Comparison of ENCODE assay signal across 9 cellular contexts in the genomic region with DNA sequence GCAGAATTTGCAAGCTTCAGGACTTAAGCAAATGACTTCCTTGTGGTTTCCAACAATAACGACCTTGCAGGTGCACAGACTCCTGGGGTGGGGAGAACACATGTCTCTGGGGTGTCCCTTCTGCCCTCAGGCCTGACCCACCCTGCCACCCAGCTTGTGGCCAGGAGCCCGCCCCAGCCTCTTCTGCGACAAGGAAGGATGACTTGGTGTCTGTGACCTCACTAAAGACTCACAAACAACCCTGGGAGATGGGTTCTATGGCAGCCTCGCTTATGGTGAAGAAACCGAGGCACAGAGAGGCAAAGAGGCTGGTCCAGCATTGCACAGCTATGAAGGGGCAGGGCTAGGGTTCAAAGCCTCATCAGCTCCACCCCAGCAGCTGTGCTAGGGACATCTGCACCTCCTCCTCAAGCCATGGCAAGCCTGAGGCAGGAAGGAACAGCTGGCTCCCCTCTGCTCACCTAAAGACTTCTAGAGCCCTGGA. TPM values are rescaled to one million over a fixed set of nuclear protein-coding genes. Genes with fewer than 3 reads are reported as not detected.
DNase-seq lines count a peak whose midpoint lies in the region; ATAC-seq and TF ChIP-seq lines count a peak whose summit lies in the region.
"Had no signal": no experiment of that assay in that cellular context is flagged by ENCODE, and none has a peak within 500 bp of the region (broad histone marks: within the 10 kb centered on the region; RNA-seq: fewer than 3 reads in every experiment).

No MANE protein-coding gene starts in this region.

- intact Hi-C loops in colonic mucosa (cut with DNase I): no loop called here
- intact Hi-C loops in prostate gland (cut with DNase I): no loop called here

- H3K27ac ChIP-seq in colonic mucosa (peak overlapping the region; percentile 97), prostate gland (no peak overlapping the region)

- H3K9me3 ChIP-seq in colonic mucosa: no peaks in the 10 kb centered on the region
- H3K9me3 ChIP-seq in prostate gland: no peaks in the 10 kb centered on the region

- DNase-seq in AML-193 (lab: John Stamatoyannopoulos, UW) (peak; percentile 2 to 13), NCI-H69 (lab: John Stamatoyannopoulos, UW) (peak; percentile 79), colonic mucosa (peak; percentile 74), prostate gland (ENCODE audit: low spot score) (no peak), cerebellum (ENCODE audit: low spot score) (no peak)
- DNase-seq: activated effector memory CD4-positive, alpha-beta T cell treated with Interleukin-2 at 50 U/mL for 16 hours had no signal

- H3K4me1 ChIP-seq in colonic mucosa (peaks cover 39% of the 10 kb centered on the region), prostate gland (replicated peaks) (peaks cover 10% of the 10 kb centered on the region)

- 54% methylated on average over 5 of the region's 5 CpGs for WGBS in prostate gland

- H3K27me3 ChIP-seq in colonic mucosa (no peaks in the 10 kb centered on the region), prostate gland (replicated peaks; ENCODE audit: insufficient read depth) (no peaks in the 10 kb centered on the region)

- no peak for TF ChIP-seq POLR2A in prostate gland (IDR thresholded peaks at IDR 0.05)

- peak overlapping the region; percentile 52 to 95 for H3K9ac ChIP-seq in colonic mucosa (ENCODE audit: low read depth in 2 of 2, low read length in 2 of 2)

- peak; percentile 36 for ATAC-seq in GM18511 (IDR thresholded peaks at IDR 0.05; ENCODE audit: unreplicated experiment)
- no peak for ATAC-seq in HG02885 (IDR thresholded peaks at IDR 0.05; ENCODE audit: poor library complexity, unreplicated experiment)
- no peak for ATAC-seq in GM18498 (IDR thresholded peaks at IDR 0.05; ENCODE audit: unreplicated experiment)

- H3K36me3 ChIP-seq in colonic mucosa (no peaks in the 10 kb centered on the region), prostate gland (no peaks in the 10 kb centered on the region)

- TF ChIP-seq CTCF in colonic mucosa (IDR thresholded peaks at IDR 0.05): no peak
- TF ChIP-seq CTCF in prostate gland (IDR thresholded peaks at IDR 0.05): no peak

- H3K4me3 ChIP-seq in colonic mucosa (peak overlapping the region; percentile 1), prostate gland (no peak overlapping the region)

RNA-seq across cellular contexts. Expression of gene ATP2A3, which starts 2.6 kb away (rescaled TPM):
- total RNA-seq in colonic mucosa (100 to 1,000 TPM; 197 to 308 TPM), prostate gland (10 to 100 TPM; 16.3 to 44.5 TPM), cerebellum (2.0 TPM)

RNA-seq across cellular contexts. Expression of gene P2RX1, which starts 45.3 kb away (rescaled TPM):
- total RNA-seq in colonic mucosa: 1 to 10 TPM; 2.7 to 4.8 TPM
- 10 to 100 TPM in 1 of 2 donors, 1 to 10 TPM in 1; 3.8 to 22.5 TPM for total RNA-seq in prostate gland
- 0.27 TPM for total RNA-seq in cerebellum

Comparison
In these comparisons a context has a peak if more than half of its experiments do, and no peak if none do; other contexts are left out.
1. DNase-seq: peak in AML-193 (2 of 2), NCI-H69 (single experiment) and colonic mucosa (single experiment); none in prostate gland (single experiment) and cerebellum (single experiment).